In genomic region chr12:76490763-76491162, GRCh38 we compare ENCODE assay signal across 1 cellular context.
TF ChIP-seq lines count a peak whose summit lies in the region.

No MANE protein-coding gene starts in this region.

TF ChIP-seq in HepG2, 621 proteins besides CTCF, POLR2A, EP300 and RAD21 (continued from another document):
- no peak for TF ChIP-seq ZNF646 (CRISPR knock-in tag; IDR thresholded peaks at IDR 0.05)
- TF ChIP-seq PHF8 (CRISPR knock-in tag; IDR thresholded peaks at IDR 0.05), result no peak
